Comparison of ENCODE assay signal across 17 cellular contexts in genomic region chr2:176056411-176056810, GRCh38. TPM values are rescaled to one million over a fixed set of nuclear protein-coding genes. Genes with fewer than 3 reads are reported as not detected.
DNase-seq lines count a peak whose midpoint lies in the region; ATAC-seq and TF ChIP-seq lines count a peak whose summit lies in the region.
"Had no signal": no experiment of that assay in that cellular context is flagged by ENCODE, and none has a peak within 500 bp of the region (broad histone marks: within the 10 kb centered on the region; RNA-seq: fewer than 3 reads in every experiment).

No MANE protein-coding gene starts in this region.

- H3K79me2 ChIP-seq in osteoblast (ENCODE audit: insufficient read depth, low read length), result no peaks in the 10 kb centered on the region

- H3K36me3 ChIP-seq in osteoblast (ENCODE audit: insufficient read depth, low read length), result no peaks in the 10 kb centered on the region
- H3K36me3 ChIP-seq: adrenal gland; BLaER1 treated with 17β-estradiol and CSF1 and Interleukin-3, amounts not matched to agents 10 nM and 100 nM; upper lobe of left lung had no signal

- no peaks in the 10 kb centered on the region for H3K9me3 ChIP-seq in osteoblast (ENCODE audit: low read depth, low read length)
- H3K9me3 ChIP-seq: adrenal gland; BLaER1 treated with 17β-estradiol and CSF1 and Interleukin-3, amounts not matched to agents 10 nM and 100 nM; upper lobe of left lung had no signal

- DNase-seq in LHCN-M2 (ENCODE audit: low read depth) (peak; percentile 8), NCI-H2081 (lab: John Stamatoyannopoulos, UW) (peak; percentile 67 to 81), NCI-H69 (lab: John Stamatoyannopoulos, UW) (peak; percentile 94), myocyte (ENCODE audit: low read depth) (peak; percentile 29), osteoblast (ENCODE audit: insufficient read length, low spot score, missing footprints) (no peak), left lobe of liver (ENCODE audit: low spot score) (no peak), middle frontal gyrus (ENCODE audit: extremely low spot score, low spot score) (no peak)
- DNase-seq: activated CD8-positive, alpha-beta memory T cell treated with anti-CD3 and anti-CD28 coated beads for 24 hours; adrenal gland; effector memory CD4-positive, alpha-beta T cell; kidney; mesenchymal stem cell; NCI-H1930; upper lobe of left lung had no signal

- H2AFZ ChIP-seq in osteoblast (ENCODE audit: low read length), result no peak overlapping the region

- ATAC-seq in left lobe of liver, result no peak

- no peak overlapping the region for H3K4me3 ChIP-seq in osteoblast (ENCODE audit: insufficient read depth, low read length)
- H3K4me3 ChIP-seq: adrenal gland; BLaER1 treated with 17β-estradiol and CSF1 and Interleukin-3, amounts not matched to agents 10 nM and 100 nM; upper lobe of left lung had no signal

- H4K20me1 ChIP-seq in osteoblast (ENCODE audit: insufficient read depth, low read length), result no peaks in the 10 kb centered on the region
- H4K20me1 ChIP-seq: BLaER1 treated with 17β-estradiol and CSF1 and Interleukin-3, amounts not matched to agents 10 nM and 100 nM had no signal

- no peak overlapping the region for H3K27ac ChIP-seq in osteoblast (ENCODE audit: low read depth, low read length)
- H3K27ac ChIP-seq: adrenal gland; BLaER1 treated with 17β-estradiol and CSF1 and Interleukin-3, amounts not matched to agents 10 nM and 100 nM; upper lobe of left lung had no signal

- no peak overlapping the region for H3K4me2 ChIP-seq in osteoblast (ENCODE audit: insufficient read depth, low read length)
- H3K4me2 ChIP-seq: BLaER1 treated with 17β-estradiol and CSF1 and Interleukin-3, amounts not matched to agents 10 nM and 100 nM had no signal

- TF ChIP-seq CTCF in osteoblast (IDR thresholded peaks at IDR 0.05; ENCODE audit: extremely low read depth, low read depth, low read length), result no peak

- no peaks in the 10 kb centered on the region for H3K4me1 ChIP-seq in osteoblast (ENCODE audit: insufficient read depth, low read length)
- H3K4me1 ChIP-seq: adrenal gland; BLaER1 treated with 17β-estradiol and CSF1 and Interleukin-3, amounts not matched to agents 10 nM and 100 nM; upper lobe of left lung had no signal

- H3K27me3 ChIP-seq in osteoblast (ENCODE audit: insufficient read depth, low read length), result no peaks in the 10 kb centered on the region
- H3K27me3 ChIP-seq: BLaER1 treated with 17β-estradiol and CSF1 and Interleukin-3, amounts not matched to agents 10 nM and 100 nM; upper lobe of left lung had no signal

RNA-seq across cellular contexts. Expression of gene EVX2, which starts 27.4 kb away (rescaled TPM):
- not detected in 2 replicates for total RNA-seq in LHCN-M2 (2014; rRNA removed)
- not detected for polyA plus RNA-seq in LHCN-M2 (2012)
- not detected in 2 replicates for total RNA-seq in myocyte
- not detected for polyA plus RNA-seq in myocyte (2012)
- under 0.01 TPM in 1 of 2 replicates, not detected in the other for total RNA-seq in osteoblast
- not detected for total RNA-seq in left lobe of liver
- total RNA-seq: adrenal gland, cardiac septum, kidney, pulmonary artery endothelial cell, upper lobe of left lung had no signal
- polyA plus RNA-seq: adrenal gland had no signal

RNA-seq across cellular contexts. Expression of gene HOXD13, which starts 36.1 kb away (rescaled TPM):
- total RNA-seq in LHCN-M2 (2014; rRNA removed) (not detected in 2 replicates), myocyte (not detected in 2 replicates), osteoblast (not detected in 2 replicates), left lobe of liver (not detected)
- not detected for polyA plus RNA-seq in LHCN-M2 (2012)
- polyA plus RNA-seq in myocyte (2012), result not detected
- total RNA-seq: adrenal gland, cardiac septum, kidney, pulmonary artery endothelial cell, upper lobe of left lung had no signal
- polyA plus RNA-seq: adrenal gland had no signal

RNA-seq across cellular contexts. Expression of gene HOXD12, which starts 43.2 kb away (rescaled TPM):
- total RNA-seq in LHCN-M2 (2014; rRNA removed) (not detected in 2 replicates), myocyte (not detected in 2 replicates), osteoblast (not detected in 2 replicates), left lobe of liver (not detected)
- polyA plus RNA-seq in LHCN-M2 (2012), result not detected
- not detected for polyA plus RNA-seq in myocyte (2012)
- total RNA-seq: adrenal gland, cardiac septum, kidney, pulmonary artery endothelial cell, upper lobe of left lung had no signal
- polyA plus RNA-seq: adrenal gland had no signal

RNA-seq across cellular contexts. Expression of gene HOXD11, which starts 50.7 kb away (rescaled TPM):
- total RNA-seq in LHCN-M2 (2014; rRNA removed) (not detected in 2 replicates), myocyte (not detected in 2 replicates), osteoblast (not detected in 2 replicates), left lobe of liver (not detected)
- polyA plus RNA-seq in LHCN-M2 (2012), result not detected
- not detected for polyA plus RNA-seq in myocyte (2012)
- total RNA-seq: adrenal gland, cardiac septum, pulmonary artery endothelial cell, upper lobe of left lung had no signal
- polyA plus RNA-seq: adrenal gland had no signal

RNA-seq across cellular contexts. Expression of gene LNPK, which starts 54.3 kb away (rescaled TPM):
- total RNA-seq in LHCN-M2 (2014; rRNA removed) (46.0 and 71.8 TPM in 2 replicates), myocyte (34.4 and 51.5 TPM in 2 replicates), osteoblast (51.0 and 55.0 TPM in 2 replicates), left lobe of liver (19.2 TPM)
- 14.4 TPM for polyA plus RNA-seq in LHCN-M2 (2012)
- polyA plus RNA-seq in myocyte (2012), result 23.1 TPM

Comparison
In these comparisons a context has a peak if more than half of its experiments do, and no peak if none do; other contexts are left out.
1. DNase-seq: peak in LHCN-M2 (single experiment), NCI-H2081 (2 of 2), NCI-H69 (single experiment) and myocyte (single experiment); none in osteoblast (single experiment), left lobe of liver (single experiment) and middle frontal gyrus (single experiment).